Comparison of ENCODE assay signal across 21 cellular contexts in the genomic region with DNA sequence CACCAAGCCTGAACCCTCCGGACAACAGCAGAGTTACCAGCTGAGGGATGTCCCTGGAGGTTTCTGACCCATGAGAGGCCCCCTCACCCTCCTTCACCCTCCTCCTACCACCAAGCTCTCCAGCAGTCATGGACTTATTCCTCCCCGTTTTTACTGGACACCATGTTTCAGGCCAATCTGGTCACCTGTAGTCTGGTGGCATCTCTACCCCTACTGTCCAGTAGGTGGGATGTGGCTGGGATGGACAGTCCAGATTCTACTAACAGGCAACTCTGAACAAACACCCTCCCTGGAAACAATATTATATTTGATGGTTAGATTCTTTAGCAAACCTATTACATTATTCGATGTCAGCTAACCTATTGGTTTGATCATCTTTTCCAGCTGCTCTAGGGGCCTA.
DNase-seq lines count a peak whose midpoint lies in the region; ATAC-seq, FAIRE-seq and TF ChIP-seq lines count a peak whose summit lies in the region.
"Had no signal": no experiment of that assay in that cellular context is flagged by ENCODE, and none has a peak within 500 bp of the region (broad histone marks: within the 10 kb centered on the region; RNA-seq: fewer than 3 reads in every experiment).

No MANE protein-coding gene starts in this region.

- H3K27ac Mint-ChIP-seq in activated naive CD4-positive, alpha-beta T cell treated with anti-CD3 and anti-CD28 coated beads, Interleukin-2, amount 50 U/mL, for 24 hours = peak overlapping the region; percentile 70
- peak overlapping the region; percentile 75 for H3K27ac Mint-ChIP-seq in stimulated activated memory B cell treated with anti-CD40 and anti-IgM and Interleukin-4, amounts not matched to agents 10 μg/mL and 1 μg/mL and 100 μg/mL, for 72 hours

- H3K27me3 ChIP-seq in Panc1 (ENCODE audit: control insufficient read depth, insufficient read depth, low read length) (no peaks in the 10 kb centered on the region), K562 (ENCODE audit: control insufficient read depth in 2 of 2, insufficient read depth in 2 of 2, low read length in 2 of 2) (no peaks in the 10 kb centered on the region), H7 (ENCODE audit: control insufficient read depth, insufficient read depth, low read length) (no peaks in the 10 kb centered on the region)
- H3K27me3 ChIP-seq: foreskin keratinocyte, heart right ventricle, SJCRH30, testis had no signal

- POLR2A ChIA-PET in Panc1 (lab: Charles Lee) = no interaction called here
- POLR2A ChIA-PET in K562 (lab: Yijun Ruan, JAX) = interaction anchor here (1.0 to 1.3 kb wide), 2 partner anchors 83 to 185 kb away, joined by 3 read pairs; partner anchors contain the start of gene SLC38A1

- DNase-seq in activated naive CD4-positive, alpha-beta T cell treated with Interleukin-2 at 50 U/mL for 16 hours = no peak
- no peak for DNase-seq in Panc1 (ENCODE audit: low read depth, low spot score)
- DNase-seq in K562 (ENCODE audit: extremely low read depth in 1 of 4, low spot score in 3 of 4) = no peak
- no peak for DNase-seq in activated gamma-delta T cell (lab: John Stamatoyannopoulos, UW)
- no peak for DNase-seq in H7
- DNase-seq: activated CD4-positive, alpha-beta T cell treated with anti-CD3 and anti-CD28 coated beads for 1 hour; C1 segment of cervical spinal cord; effector CD4-positive, alpha-beta T cell; EL; foreskin keratinocyte; heart right ventricle; NCI-H1930; NCI-H526 treated with DMSO at 0.1 percent for 48 hours; SJCRH30; small intestine; stimulated activated CD4-positive, alpha-beta T cell treated with anti-CD3 and anti-CD28 coated beads, Interleukin-1b, Interleukin-23, amount 100 ng/mL, for 48 hours; testis had no signal

- H2AFZ ChIP-seq in K562 (ENCODE audit: low read depth, low read length) = no peak overlapping the region

- H3K4me1 Mint-ChIP-seq in activated naive CD4-positive, alpha-beta T cell treated with anti-CD3 and anti-CD28 coated beads, Interleukin-2, amount 50 U/mL, for 24 hours = peaks cover 55% of the 10 kb centered on the region
- peaks cover 84% of the 10 kb centered on the region for H3K4me1 Mint-ChIP-seq in stimulated activated memory B cell treated with anti-CD40 and anti-IgM and Interleukin-4, amounts not matched to agents 10 μg/mL and 1 μg/mL and 100 μg/mL, for 72 hours

- H3K27me3 Mint-ChIP-seq in activated naive CD4-positive, alpha-beta T cell treated with anti-CD3 and anti-CD28 coated beads, Interleukin-2, amount 50 U/mL, for 24 hours = no peaks in the 10 kb centered on the region
- H3K27me3 Mint-ChIP-seq in stimulated activated memory B cell treated with anti-CD40 and anti-IgM and Interleukin-4, amounts not matched to agents 10 μg/mL and 1 μg/mL and 100 μg/mL, for 72 hours = no peaks in the 10 kb centered on the region

- peaks cover 23% of the 10 kb centered on the region for H3K36me3 Mint-ChIP-seq in activated naive CD4-positive, alpha-beta T cell treated with anti-CD3 and anti-CD28 coated beads, Interleukin-2, amount 50 U/mL, for 24 hours
- H3K36me3 Mint-ChIP-seq in stimulated activated memory B cell treated with anti-CD40 and anti-IgM and Interleukin-4, amounts not matched to agents 10 μg/mL and 1 μg/mL and 100 μg/mL, for 72 hours = peaks cover 67% of the 10 kb centered on the region

- H3K9me3 Mint-ChIP-seq in activated naive CD4-positive, alpha-beta T cell treated with anti-CD3 and anti-CD28 coated beads, Interleukin-2, amount 50 U/mL, for 24 hours = peaks cover under 1% of the 10 kb centered on the region
- H3K9me3 Mint-ChIP-seq in stimulated activated memory B cell treated with anti-CD40 and anti-IgM and Interleukin-4, amounts not matched to agents 10 μg/mL and 1 μg/mL and 100 μg/mL, for 72 hours = no peaks in the 10 kb centered on the region

- no peaks in the 10 kb centered on the region for H4K20me1 ChIP-seq in K562 (replicated peaks; ENCODE audit: control insufficient read depth, insufficient read depth, low read length)

- H3K36me3 ChIP-seq in Panc1 (ENCODE audit: control insufficient read depth, insufficient read depth, low read length) (peaks cover 2% of the 10 kb centered on the region; the same call in 1 of the 2 replicates), K562 (ENCODE audit: control insufficient read depth, insufficient read depth, low read length) (peaks cover 22% of the 10 kb centered on the region; the same call in 2 of the 3 replicates), H7 (replicated peaks; ENCODE audit: control insufficient read depth, insufficient read depth, low read length) (peaks cover 5% of the 10 kb centered on the region)
- H3K36me3 ChIP-seq: heart right ventricle had no signal

- in situ Hi-C loops in Panc1 (cut with HindIII; ENCODE audit: low pct_unique_long_range_greater_than_20kb, low sequenced_read_pairs) = no loop called here
- in situ Hi-C loops in K562 (cut with MboI) = no loop called here

- BruUV-seq in Panc1 (replicated peaks; lab: Mats Ljungman, UMichigan) (no TSS peak), K562 (replicated peaks; lab: Mats Ljungman, UMichigan) (no TSS peak)

- FAIRE-seq in K562 (lab: Jason Lieb, UNC) = no peak
- FAIRE-seq: small intestine, urothelium cell line had no signal

- no peaks in the 10 kb centered on the region for H3K9me3 ChIP-seq in Panc1 (ENCODE audit: control insufficient read depth, insufficient read depth, low read depth, low read length)
- no peaks in the 10 kb centered on the region; the same call in 1 of the 2 replicates for H3K9me3 ChIP-seq in K562 (replicated peaks; ENCODE audit: control insufficient read depth, insufficient read depth, low read depth, low read length)
- H3K9me3 ChIP-seq: heart right ventricle, SJCRH30, testis had no signal

- TF ChIP-seq RAD21 in K562 (CRISPR knock-in tag; conservative IDR thresholded peaks at IDR 0.05 in 1 of 2, IDR thresholded peaks at IDR 0.05 in 1 of 2) = no peak

- TF ChIP-seq CTCF in Panc1 (IDR thresholded peaks at IDR 0.05) (no peak), K562 (IDR thresholded peaks at IDR 0.05 in 2 of 3, conservative IDR thresholded peaks at IDR 0.05 in 1 of 3; ENCODE audit: insufficient read depth in 2 of 3, low read depth in 1 of 3, low read length in 3 of 3) (no peak)

- H3K27ac ChIP-seq in Panc1 (ENCODE audit: low read length) (no peak overlapping the region), K562 (ENCODE audit: extremely low read depth, low read depth, low read length) (no peak overlapping the region)
- H3K27ac ChIP-seq: foreskin keratinocyte, heart right ventricle, SJCRH30, testis had no signal

- no peaks in the 10 kb centered on the region for H3K9me1 ChIP-seq in K562 (ENCODE audit: control insufficient read depth, insufficient read depth, low read length)

- intact Hi-C loops in Panc1 (cut with micrococcal nuclease; ENCODE audit: unreplicated experiment) (no loop called here), K562 (cut with micrococcal nuclease) (no loop called here)

- no peak for TF ChIP-seq EP300 in K562 (IDR thresholded peaks at IDR 0.05; ENCODE audit: low read length)

- TF ChIP-seq POLR2A in K562 (conservative IDR thresholded peaks at IDR 0.05) = no peak

- H3K9ac ChIP-seq in K562 (ENCODE audit: insufficient read depth in 1 of 2, low read depth in 2 of 2, low read length in 2 of 2) = no peak overlapping the region

- H3K4me3 Mint-ChIP-seq in activated naive CD4-positive, alpha-beta T cell treated with anti-CD3 and anti-CD28 coated beads, Interleukin-2, amount 50 U/mL, for 24 hours = no peak overlapping the region
- no peak overlapping the region for H3K4me3 Mint-ChIP-seq in stimulated activated memory B cell treated with anti-CD40 and anti-IgM and Interleukin-4, amounts not matched to agents 10 μg/mL and 1 μg/mL and 100 μg/mL, for 72 hours

- WGBS in K562 (ENCODE audit: insufficient coverage, low coverage, missing lambda C conversion rate) = 89% methylated on average over 3 of the region's 3 CpGs

- H3K4me3 ChIP-seq in Panc1 (ENCODE audit: low read depth in 2 of 2, low read length in 2 of 2) (no peak overlapping the region), K562 (no peak overlapping the region), H7 (ENCODE audit: insufficient read depth, low read depth, low read length) (no peak overlapping the region)
- H3K4me3 ChIP-seq: heart right ventricle, SJCRH30, testis had no signal

- H3K4me1 ChIP-seq in Panc1 (ENCODE audit: control insufficient read depth, insufficient read depth, low read length) (no peaks in the 10 kb centered on the region), K562 (replicated peaks in 1 of 2; ENCODE audit: control insufficient read depth in 2 of 2, insufficient read depth in 2 of 2, low read length in 2 of 2) (no peaks in the 10 kb centered on the region)
- H3K4me1 ChIP-seq: foreskin keratinocyte, testis had no signal

- ATAC-seq in Panc1 (peak; percentile 56), K562 (peak; percentile 14), HG03342 (IDR thresholded peaks at IDR 0.05; ENCODE audit: unreplicated experiment) (no peak)
- peak; percentile 28 for ATAC-seq in stimulated activated memory B cell treated with anti-CD40 and anti-IgM and Interleukin-4, amounts not matched to agents 10 μg/mL and 1 μg/mL and 100 μg/mL, for 72 hours
- ATAC-seq: foreskin keratinocyte had no signal

- H3K79me2 ChIP-seq in K562 (ENCODE audit: control insufficient read depth, insufficient read depth, low read length) = no peaks in the 10 kb centered on the region

- CTCF ChIA-PET in Panc1 (lab: Charles Lee) (no interaction called here), K562 (lab: Yijun Ruan, JAX; ENCODE audit: low intra/inter-chr PET ratio) (no interaction called here)

- H3K4me2 ChIP-seq in K562 (ENCODE audit: insufficient read depth, low read length) = no peak overlapping the region

TF ChIP-seq in K562, 482 proteins besides CTCF, POLR2A, EP300 and RAD21 (continues in another document):
- TF ChIP-seq E2F3 (CRISPR knock-in tag; IDR thresholded peaks at IDR 0.05) (no peak), FIP1L1 (IDR thresholded peaks at IDR 0.05; ENCODE audit: low read depth, low read length, poor library complexity, severe bottlenecking) (no peak), SIN3A (IDR thresholded peaks at IDR 0.05; ENCODE audit: borderline replicate concordance in 2 of 2, control insufficient read depth in 1 of 2, low read depth in 2 of 2, low read length in 2 of 2) (no peak), ZNF699 (CRISPR knock-in tag; IDR thresholded peaks at IDR 0.05; ENCODE audit: insufficient replicate concordance) (no peak), CBX8 (IDR thresholded peaks at IDR 0.05; ENCODE audit: borderline replicate concordance, extremely low read depth, low read depth, low read length, poor library complexity, severe bottlenecking) (no peak), CEBPB (tag; IDR thresholded peaks at IDR 0.05) (no peak), ZNF253 (CRISPR knock-in tag; conservative IDR thresholded peaks at IDR 0.05) (no peak), KAT2B (IDR thresholded peaks at IDR 0.05; ENCODE audit: low read depth, low read length) (no peak), NRF1 (conservative IDR thresholded peaks at IDR 0.05 in 1 of 2, IDR thresholded peaks at IDR 0.05 in 1 of 2) (no peak), HEY1 (CRISPR knock-in tag; IDR thresholded peaks at IDR 0.05; ENCODE audit: borderline replicate concordance) (no peak)
